In genomic region chr18:62450546-62451395, GRCh38 we compare ENCODE assay signal across 8 cellular contexts.
DNase-seq lines count a peak whose midpoint lies in the region; ATAC-seq, FAIRE-seq and TF ChIP-seq lines count a peak whose summit lies in the region.

No MANE protein-coding gene starts in this region.

- ATAC-seq in GM23338 = peak; percentile 28; the same call in 2 of the 3 replicates
- ATAC-seq in upper lobe of left lung (ENCODE audit: low FRiP score in 2 of 2) = peak; percentile 71 to 76
- ATAC-seq in HG02763 (IDR thresholded peaks at IDR 0.05; ENCODE audit: unreplicated experiment) = no peak

- H3K4me1 Mint-ChIP-seq in GM23338 (peaks cover 19% of the 10 kb centered on the region), brain (peaks cover 12% of the 10 kb centered on the region)

- no peaks in the 10 kb centered on the region for H3K27me3 ChIP-seq in GM23338 (ENCODE audit: insufficient read depth)
- no peaks in the 10 kb centered on the region for H3K27me3 ChIP-seq in upper lobe of left lung

- H3F3A ChIP-seq in GM23338 (replicated peaks; ENCODE audit: low read depth) = no peaks in the 10 kb centered on the region

- no peaks in the 10 kb centered on the region for H3K9me2 ChIP-seq in GM23338 (ENCODE audit: insufficient read depth)

- H3K27me3 Mint-ChIP-seq in GM23338 (ENCODE audit: insufficient read depth, low read depth, poor library complexity) (peaks cover 5% of the 10 kb centered on the region), brain (peaks cover 36% of the 10 kb centered on the region)

- no peaks in the 10 kb centered on the region for H3K79me2 ChIP-seq in GM23338 (replicated peaks; ENCODE audit: insufficient read depth)

- peak in 1 of 4 donors; percentile 5 for TF ChIP-seq EP300 in upper lobe of left lung (IDR thresholded peaks at IDR 0.05)

- H3K9me3 ChIP-seq in kidney (ENCODE audit: control insufficient read depth in 1 of 2, low read length in 2 of 2) (peaks cover 0 to 6% of the 10 kb centered on the region in 2 donors), upper lobe of left lung (no peaks in the 10 kb centered on the region)

- TF ChIP-seq CTCF in GM23338 (conservative IDR thresholded peaks at IDR 0.05; ENCODE audit: low read depth in 2 of 2) = no peak
- TF ChIP-seq CTCF in brain (conservative IDR thresholded peaks at IDR 0.05) = no peak
- no peak for TF ChIP-seq CTCF in kidney (IDR thresholded peaks at IDR 0.05; ENCODE audit: borderline replicate concordance, extremely low read depth, insufficient read depth)
- no peak for TF ChIP-seq CTCF in upper lobe of left lung (IDR thresholded peaks at IDR 0.05)

- H3K4me3 Mint-ChIP-seq in GM23338 (no peak overlapping the region), brain (peak overlapping the region in 1 of 5 experiments; percentile 29)

- WGBS in upper lobe of left lung, 2 donors = 23 to 46% methylated on average over 12 to 15 of the region's 15 CpGs

- no peak for FAIRE-seq in kidney (lab: Jason Lieb, UNC)
- no peak for FAIRE-seq in GM12892 (lab: Jason Lieb, UNC)

- no peak overlapping the region for H3K9ac ChIP-seq in kidney (ENCODE audit: low read length in 2 of 2)

- H3K4me1 ChIP-seq in GM23338 (ENCODE audit: insufficient read depth) = peaks cover 21% of the 10 kb centered on the region
- H3K4me1 ChIP-seq in kidney (ENCODE audit: control insufficient read depth in 1 of 2, insufficient read depth in 1 of 2, low read depth in 1 of 2, low read length in 2 of 2) = peaks cover 0 to 8% of the 10 kb centered on the region in 2 donors
- H3K4me1 ChIP-seq in upper lobe of left lung = peaks cover 19 to 27% (median 23%) of the 10 kb centered on the region in 4 donors

- H3K9me3 Mint-ChIP-seq in GM23338 = no peaks in the 10 kb centered on the region
- peaks cover 0 to 21% (median 5%) of the 10 kb centered on the region in 5 experiments for H3K9me3 Mint-ChIP-seq in brain

- no peak overlapping the region for H3K4me2 ChIP-seq in GM23338

- H4K20me1 ChIP-seq in GM23338 (replicated peaks; ENCODE audit: insufficient read depth) = no peaks in the 10 kb centered on the region

- DNase-seq in GM23338 (ENCODE audit: low spot score) (no peak), NCI-H446 (lab: John Stamatoyannopoulos, UW) (peak; percentile 75 to 88), kidney (peak; percentile 85), upper lobe of left lung (peak in 1 of 2 donors; percentile 83), GM12892 (ENCODE audit: insufficient read length) (no peak)
- no peak for DNase-seq in activated effector memory CD4-positive, alpha-beta T cell treated with Interleukin-2 at 50 U/mL for 16 hours

- intact Hi-C loops in kidney (cut with DNase I) = no loop called here

- H3K36me3 ChIP-seq in GM23338 (ENCODE audit: insufficient read depth) = no peaks in the 10 kb centered on the region
- no peaks in the 10 kb centered on the region for H3K36me3 ChIP-seq in kidney (ENCODE audit: control insufficient read depth in 1 of 2, insufficient read depth in 2 of 2, low read length in 2 of 2)
- H3K36me3 ChIP-seq in upper lobe of left lung = no peaks in the 10 kb centered on the region

- H2AFZ ChIP-seq in GM23338 = peak overlapping the region; percentile 91

- H3K4me3 ChIP-seq in GM23338 (no peak overlapping the region), kidney (ENCODE audit: low read length in 2 of 2) (no peak overlapping the region), upper lobe of left lung (no peak overlapping the region)

- TF ChIP-seq POLR2A in upper lobe of left lung (IDR thresholded peaks at IDR 0.05) = no peak
- no peak for TF ChIP-seq POLR2A in GM12892 (IDR thresholded peaks at IDR 0.05; ENCODE audit: low read depth, low read length)

- H3K27ac ChIP-seq in GM23338 (ENCODE audit: low read depth) (no peak overlapping the region), kidney (ENCODE audit: low read depth in 2 of 2, low read length in 2 of 2) (no peak overlapping the region), upper lobe of left lung (peak overlapping the region; percentile 50 to 75 (median 63))

- H3K27ac Mint-ChIP-seq in GM23338 (peak overlapping the region; percentile 51; the same call in 1 of the 2 replicates), brain (peak overlapping the region in 3 of 5 experiments; percentile 10 to 65 (median 14))

- H3K36me3 Mint-ChIP-seq in GM23338 (ENCODE audit: low read depth) = no peaks in the 10 kb centered on the region
- no peaks in the 10 kb centered on the region for H3K36me3 Mint-ChIP-seq in brain

TF ChIP-seq in GM23338, 12 proteins besides CTCF, POLR2A, EP300 and RAD21:
- no peak for TF ChIP-seq EZH2phosphoT487 (IDR thresholded peaks at IDR 0.05; ENCODE audit: unreplicated experiment)
- no peak for TF ChIP-seq NANOG (IDR thresholded peaks at IDR 0.05; ENCODE audit: borderline replicate concordance)
- no peak for TF ChIP-seq JUNB (IDR thresholded peaks at IDR 0.05; ENCODE audit: unreplicated experiment)
- TF ChIP-seq STAT1 (IDR thresholded peaks at IDR 0.05; ENCODE audit: unreplicated experiment) = no peak
- no peak for TF ChIP-seq REST (IDR thresholded peaks at IDR 0.05; ENCODE audit: unreplicated experiment)
- TF ChIP-seq POLR2AphosphoS5 (IDR thresholded peaks at IDR 0.05; ENCODE audit: low read depth) = no peak

Comparison
In these comparisons a context has a peak if more than half of its experiments do, and no peak if none do; other contexts are left out.
1. DNase-seq: peak in NCI-H446 (2 of 2) and kidney (single experiment); none in GM23338 (single experiment), activated effector memory CD4-positive, alpha-beta T cell treated with Interleukin-2 at 50 U/mL for 16 hours (single experiment) and GM12892 (single experiment).
2. H3K27ac ChIP-seq: peak in upper lobe of left lung (4 of 4); none in GM23338 (single experiment) and kidney (0 of 2).